In the genomic region with DNA sequence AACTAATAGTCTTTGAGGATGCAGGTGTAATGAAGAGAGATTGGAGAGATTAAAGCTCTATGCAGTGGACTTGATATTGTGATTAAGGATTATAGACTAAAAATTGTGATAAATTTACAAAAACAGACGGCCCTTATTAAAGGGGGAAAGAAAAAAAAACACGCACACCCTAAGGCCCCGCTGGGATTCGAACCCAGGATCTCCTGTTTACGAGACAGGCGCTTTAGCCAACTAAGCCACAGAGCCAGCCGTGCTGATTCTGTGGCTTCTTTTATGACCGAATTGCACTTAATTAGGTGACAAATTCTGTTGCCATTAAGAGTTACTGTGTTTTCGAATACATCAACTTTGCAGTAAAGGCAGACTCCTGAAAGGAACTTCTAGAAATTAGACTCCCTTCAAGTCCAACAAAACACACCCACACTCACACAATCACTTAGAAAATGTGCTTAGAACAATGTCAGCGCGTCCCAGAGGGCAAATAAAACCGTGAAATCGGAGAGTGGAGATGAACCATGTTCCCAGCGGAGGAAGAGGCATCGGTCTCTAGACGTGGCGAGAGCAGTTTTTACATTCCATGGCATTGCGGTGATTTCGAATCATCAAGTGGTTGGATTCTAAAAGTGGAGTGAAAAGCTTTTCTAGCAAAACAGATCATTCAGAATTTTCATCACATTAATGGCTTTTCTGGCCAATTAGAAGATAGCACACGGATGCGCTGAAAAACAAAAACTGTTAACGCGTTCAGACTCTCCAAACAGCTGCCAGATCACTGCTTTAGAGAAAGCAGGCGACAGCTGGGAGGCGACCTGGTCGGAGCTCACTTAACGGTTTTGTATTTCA, we compare ENCODE assay signal across 1 cellular context.
TF ChIP-seq lines count a peak whose summit lies in the region.

No MANE protein-coding gene starts in this region.

TF ChIP-seq in K562, 482 proteins besides CTCF, POLR2A, EP300 and RAD21 (continued from another document):
- TF ChIP-seq, protein P1, sequence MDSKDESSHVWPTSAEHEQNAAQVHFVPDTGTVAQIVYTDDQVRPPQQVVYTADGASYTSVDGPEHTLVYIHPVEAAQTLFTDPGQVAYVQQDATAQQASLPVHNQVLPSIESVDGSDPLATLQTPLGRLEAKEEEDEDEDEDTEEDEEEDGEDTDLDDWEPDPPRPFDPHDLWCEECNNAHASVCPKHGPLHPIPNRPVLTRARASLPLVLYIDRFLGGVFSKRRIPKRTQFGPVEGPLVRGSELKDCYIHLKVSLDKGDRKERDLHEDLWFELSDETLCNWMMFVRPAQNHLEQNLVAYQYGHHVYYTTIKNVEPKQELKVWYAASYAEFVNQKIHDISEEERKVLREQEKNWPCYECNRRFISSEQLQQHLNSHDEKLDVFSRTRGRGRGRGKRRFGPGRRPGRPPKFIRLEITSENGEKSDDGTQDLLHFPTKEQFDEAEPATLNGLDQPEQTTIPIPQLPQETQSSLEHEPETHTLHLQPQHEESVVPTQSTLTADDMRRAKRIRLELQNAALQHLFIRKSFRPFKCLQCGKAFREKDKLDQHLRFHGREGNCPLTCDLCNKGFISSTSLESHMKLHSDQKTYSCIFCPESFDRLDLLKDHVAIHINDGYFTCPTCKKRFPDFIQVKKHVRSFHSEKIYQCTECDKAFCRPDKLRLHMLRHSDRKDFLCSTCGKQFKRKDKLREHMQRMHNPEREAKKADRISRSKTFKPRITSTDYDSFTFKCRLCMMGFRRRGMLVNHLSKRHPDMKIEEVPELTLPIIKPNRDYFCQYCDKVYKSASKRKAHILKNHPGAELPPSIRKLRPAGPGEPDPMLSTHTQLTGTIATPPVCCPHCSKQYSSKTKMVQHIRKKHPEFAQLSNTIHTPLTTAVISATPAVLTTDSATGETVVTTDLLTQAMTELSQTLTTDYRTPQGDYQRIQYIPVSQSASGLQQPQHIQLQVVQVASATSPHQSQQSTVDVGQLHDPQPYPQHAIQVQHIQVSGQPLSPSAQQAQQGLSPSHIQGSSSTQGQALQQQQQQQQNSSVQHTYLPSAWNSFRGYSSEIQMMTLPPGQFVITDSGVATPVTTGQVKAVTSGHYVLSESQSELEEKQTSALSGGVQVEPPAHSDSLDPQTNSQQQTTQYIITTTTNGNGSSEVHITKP (IDR thresholded peaks at IDR 0.05; ENCODE audit: partially characterized antibody) = no peak
- TF ChIP-seq PHB2 (IDR thresholded peaks at IDR 0.05; ENCODE audit: low read depth) = no peak
- no peak for TF ChIP-seq ZNF644 (tag; IDR thresholded peaks at IDR 0.05; ENCODE audit: low read depth)
- TF ChIP-seq POLR2AphosphoS5 (IDR thresholded peaks at IDR 0.05; ENCODE audit: control insufficient read depth, insufficient read depth, low read depth, low read length) = 0 out of 2 replicates have a peak, but pooled peaks have one; percentile 34
- TF ChIP-seq CBFA2T3 (IDR thresholded peaks at IDR 0.05) = no peak
- no peak for TF ChIP-seq ZNF766 (CRISPR knock-in tag; conservative IDR thresholded peaks at IDR 0.05)
- TF ChIP-seq ZNF584 (CRISPR knock-in tag; IDR thresholded peaks at IDR 0.05; ENCODE audit: low read depth) = no peak
- no peak for TF ChIP-seq FOS (IDR thresholded peaks at IDR 0.05; ENCODE audit: extremely low read depth, insufficient read length)
- TF ChIP-seq ASH1L (IDR thresholded peaks at IDR 0.05; ENCODE audit: borderline replicate concordance, low read depth, partially characterized antibody) = no peak
TF ChIP-seq in K562: peak in this region for 42.
